Comparison of ENCODE assay signal across 7 cellular contexts in the genomic region with DNA sequence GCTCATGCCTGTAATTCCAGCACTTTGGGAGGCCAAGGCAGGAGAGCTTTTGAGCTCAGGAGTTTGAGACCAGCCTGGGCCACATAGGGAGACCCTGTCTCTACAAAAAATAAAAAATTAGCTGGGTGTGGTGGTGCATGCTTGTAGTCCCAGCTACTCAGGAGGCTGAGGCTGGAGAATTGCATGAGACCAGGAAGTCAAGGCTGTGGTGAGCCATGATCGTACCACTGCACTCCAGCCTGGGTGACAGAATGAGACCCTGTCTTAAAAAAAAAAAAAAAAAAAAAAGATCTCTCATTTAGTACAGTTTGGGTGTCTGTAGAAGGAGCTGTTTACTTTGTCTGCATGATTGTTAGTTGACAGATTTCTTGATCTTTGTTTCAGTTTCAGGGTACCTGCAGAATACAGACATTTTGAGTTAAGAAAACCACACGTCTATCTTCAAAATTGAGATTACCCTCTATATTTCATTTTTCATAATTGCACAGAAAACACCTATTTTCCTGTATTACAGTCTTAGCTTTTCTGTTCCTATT. TPM values are rescaled to one million over a fixed set of nuclear protein-coding genes. Genes with fewer than 3 reads are reported as not detected.
DNase-seq lines count a peak whose midpoint lies in the region; ATAC-seq and TF ChIP-seq lines count a peak whose summit lies in the region.
"Not testable (repeated sequence)": the region's sequence is repeated elsewhere in the genome, so short reads cannot be mapped to it uniquely, and the experiment has no call there.

No MANE protein-coding gene starts in this region.

- H4K20me1 ChIP-seq in MM.1S (ENCODE audit: insufficient read depth, low read length), result not testable (repeated sequence)

- not testable (repeated sequence) for BruUV-seq in A673 (replicated peaks; lab: Mats Ljungman, UMichigan)

- H3K9ac ChIP-seq in MM.1S (ENCODE audit: low read length), result peak overlapping the region; percentile 12; the same call in 1 of the 2 replicates

- H3K36me3 ChIP-seq in A673 (ENCODE audit: insufficient read depth, low read length, poor library complexity, severe bottlenecking); MM.1S (replicated peaks; ENCODE audit: insufficient read depth, low read length); naive thymus-derived CD4-positive, alpha-beta T cell (ENCODE audit: control insufficient read depth in 2 of 3, insufficient read depth in 3 of 3, low read length in 3 of 3): not testable (repeated sequence)

- peaks cover 15% of the 10 kb centered on the region for H3K27me3 Mint-ChIP-seq in T-helper 2 cell treated with Interferon-gamma antibody and Interleukin-4, amounts not matched to agents 5 μg/mL and 100 μg/mL, for 36 hours (ENCODE audit: low read depth)
- not testable (repeated sequence) for H3K27me3 Mint-ChIP-seq in activated CD8-positive, alpha-beta T cell treated with anti-CD3 and anti-CD28 coated beads for 36 hours; activated T-helper 2 cell treated with anti-CD3 and anti-CD28 coated beads, Interferon-gamma antibody, Interleukin-2, Interleukin-4, amounts not matched to agents 10 μg/mL and 5 μg/mL and 100 μg/mL, durations not matched to agents 14 hours and 24 hours and 36 hours (ENCODE audit: low read depth); naive thymus-derived CD4-positive, alpha-beta T cell

- not testable (repeated sequence) for DNase-seq in A673 (ENCODE audit: low spot score); T-helper 2 cell treated with Interferon-gamma antibody and Interleukin-4, amounts not matched to agents 5 μg/mL and 100 μg/mL, for 36 hours (ENCODE audit: low spot score); activated CD8-positive, alpha-beta T cell treated with anti-CD3 and anti-CD28 coated beads for 36 hours; activated T-helper 2 cell treated with anti-CD3 and anti-CD28 coated beads, Interferon-gamma antibody, Interleukin-2, Interleukin-4, amounts not matched to agents 10 μg/mL and 5 μg/mL and 100 μg/mL, durations not matched to agents 14 hours and 24 hours and 36 hours (ENCODE audit: low spot score); naive thymus-derived CD4-positive, alpha-beta T cell
- DNase-seq in GM12865 (ENCODE audit: low read depth) (peak; percentile 30), MM.1S (peak; percentile 86)

- peak overlapping the region; percentile 37 for H2AFZ ChIP-seq in MM.1S (ENCODE audit: low read length)

- H3K4me1 ChIP-seq in A673 (ENCODE audit: insufficient read depth, low read length, poor library complexity, severe bottlenecking), result peaks cover 13% of the 10 kb centered on the region
- peaks cover 26% of the 10 kb centered on the region for H3K4me1 ChIP-seq in MM.1S (ENCODE audit: low read length)
- H3K4me1 ChIP-seq in naive thymus-derived CD4-positive, alpha-beta T cell (ENCODE audit: control insufficient read depth in 2 of 2, insufficient read depth in 2 of 2, low read length in 2 of 2), result not testable (repeated sequence)

- H3K9me2 ChIP-seq in MM.1S (replicated peaks; ENCODE audit: insufficient read depth, low read length), result not testable (repeated sequence)

- peaks cover 39% of the 10 kb centered on the region for H3K36me3 Mint-ChIP-seq in T-helper 2 cell treated with Interferon-gamma antibody and Interleukin-4, amounts not matched to agents 5 μg/mL and 100 μg/mL, for 36 hours (ENCODE audit: low read depth)
- peaks cover 14% of the 10 kb centered on the region for H3K36me3 Mint-ChIP-seq in activated CD8-positive, alpha-beta T cell treated with anti-CD3 and anti-CD28 coated beads for 36 hours (ENCODE audit: low read depth)
- H3K36me3 Mint-ChIP-seq in activated T-helper 2 cell treated with anti-CD3 and anti-CD28 coated beads, Interferon-gamma antibody, Interleukin-2, Interleukin-4, amounts not matched to agents 10 μg/mL and 5 μg/mL and 100 μg/mL, durations not matched to agents 14 hours and 24 hours and 36 hours (ENCODE audit: low read depth), result peaks cover 34% of the 10 kb centered on the region
- H3K36me3 Mint-ChIP-seq in naive thymus-derived CD4-positive, alpha-beta T cell, result peaks cover 8 to 57% (median 35%) of the 10 kb centered on the region in 5 donors

- not testable (repeated sequence) for H3K4me3 ChIP-seq in A673 (ENCODE audit: low read depth, low read length, poor library complexity, severe bottlenecking); GM12865 (ENCODE audit: low read depth, low read length); naive thymus-derived CD4-positive, alpha-beta T cell (ENCODE audit: low read length)
- H3K4me3 ChIP-seq in MM.1S (ENCODE audit: low read length), result 0 out of 2 replicates have a peak overlapping the region, but pooled peaks have one; percentile 7

- CTCF ChIA-PET in A673 (lab: Charles Lee), result not testable (repeated sequence)
- CTCF ChIA-PET in activated CD8-positive, alpha-beta T cell treated with anti-CD3 and anti-CD28 coated beads for 36 hours (lab: Charles Lee), result interaction anchor here (1.0 to 2.0 kb wide), 6 partner anchors 8 to 207 kb away, joined by 3 to 7 read pairs (median 4); no protein-coding TSS in a partner anchor
- CTCF ChIA-PET in naive thymus-derived CD4-positive, alpha-beta T cell (lab: Charles Lee), result interaction anchor here (0.6 to 0.7 kb wide), 4 partner anchors 78 to 461 kb away, joined by 3 read pairs; no protein-coding TSS in a partner anchor

- TF ChIP-seq CTCF in A673 (conservative IDR thresholded peaks at IDR 0.05; ENCODE audit: low read depth, low read length); GM12865 (IDR thresholded peaks at IDR 0.05; ENCODE audit: insufficient read depth, low read depth, low read length, missing control alignments); activated CD8-positive, alpha-beta T cell treated with anti-CD3 and anti-CD28 coated beads for 36 hours (IDR thresholded peaks at IDR 0.05): not testable (repeated sequence)
- TF ChIP-seq CTCF in MM.1S (IDR thresholded peaks at IDR 0.05; ENCODE audit: low read length), result peak; percentile 25

- peak overlapping the region; percentile 54 for H3K4me3 Mint-ChIP-seq in T-helper 2 cell treated with Interferon-gamma antibody and Interleukin-4, amounts not matched to agents 5 μg/mL and 100 μg/mL, for 36 hours
- H3K4me3 Mint-ChIP-seq in activated CD8-positive, alpha-beta T cell treated with anti-CD3 and anti-CD28 coated beads for 36 hours, result not testable (repeated sequence)
- H3K4me3 Mint-ChIP-seq in activated T-helper 2 cell treated with anti-CD3 and anti-CD28 coated beads, Interferon-gamma antibody, Interleukin-2, Interleukin-4, amounts not matched to agents 10 μg/mL and 5 μg/mL and 100 μg/mL, durations not matched to agents 14 hours and 24 hours and 36 hours (ENCODE audit: low read depth), result peak overlapping the region; percentile 33
- H3K4me3 Mint-ChIP-seq in naive thymus-derived CD4-positive, alpha-beta T cell, result peak overlapping the region in 1 of 10 donors; percentile 58

- H3F3A ChIP-seq in MM.1S (ENCODE audit: insufficient read depth, low read length), result not testable (repeated sequence)

- intact Hi-C loops in A673 (cut with micrococcal nuclease; ENCODE audit: unreplicated experiment); activated CD8-positive, alpha-beta T cell treated with anti-CD3 and anti-CD28 coated beads for 36 hours (cut with micrococcal nuclease): not testable (repeated sequence)
- intact Hi-C loops in activated T-helper 2 cell treated with anti-CD3 and anti-CD28 coated beads, Interferon-gamma antibody, Interleukin-2, Interleukin-4, amounts not matched to agents 10 μg/mL and 5 μg/mL and 100 μg/mL, durations not matched to agents 14 hours and 24 hours and 36 hours (cut with micrococcal nuclease), result loop anchor here (1.0 kb wide), 1 partner anchor 8 kb away; no protein-coding TSS in a partner anchor
- intact Hi-C loops in naive thymus-derived CD4-positive, alpha-beta T cell (cut with micrococcal nuclease), result loop anchor here in 1 of 2 donors (1.0 kb wide), 3 partner anchors 8 to 27 kb away; no protein-coding TSS in a partner anchor

- H3K9me3 Mint-ChIP-seq in T-helper 2 cell treated with Interferon-gamma antibody and Interleukin-4, amounts not matched to agents 5 μg/mL and 100 μg/mL, for 36 hours; activated CD8-positive, alpha-beta T cell treated with anti-CD3 and anti-CD28 coated beads for 36 hours; activated T-helper 2 cell treated with anti-CD3 and anti-CD28 coated beads, Interferon-gamma antibody, Interleukin-2, Interleukin-4, amounts not matched to agents 10 μg/mL and 5 μg/mL and 100 μg/mL, durations not matched to agents 14 hours and 24 hours and 36 hours; naive thymus-derived CD4-positive, alpha-beta T cell: not testable (repeated sequence)

- not testable (repeated sequence) for H3K27me3 ChIP-seq in A673 (replicated peaks; ENCODE audit: insufficient read depth, low read depth, low read length, poor library complexity); MM.1S (replicated peaks; ENCODE audit: insufficient read depth, low read length); naive thymus-derived CD4-positive, alpha-beta T cell (ENCODE audit: control insufficient read depth in 2 of 2, insufficient read depth in 2 of 2, low read length in 2 of 2)

- peak overlapping the region; percentile 50 for H3K4me2 ChIP-seq in MM.1S (ENCODE audit: low read depth, low read length)

- H3K79me2 ChIP-seq in MM.1S (ENCODE audit: low read length), result not testable (repeated sequence)

- peaks cover 40% of the 10 kb centered on the region for H3K4me1 Mint-ChIP-seq in T-helper 2 cell treated with Interferon-gamma antibody and Interleukin-4, amounts not matched to agents 5 μg/mL and 100 μg/mL, for 36 hours (ENCODE audit: low read depth)
- H3K4me1 Mint-ChIP-seq in activated CD8-positive, alpha-beta T cell treated with anti-CD3 and anti-CD28 coated beads for 36 hours (ENCODE audit: low read depth), result peaks cover 16% of the 10 kb centered on the region
- peaks cover 27% of the 10 kb centered on the region for H3K4me1 Mint-ChIP-seq in activated T-helper 2 cell treated with anti-CD3 and anti-CD28 coated beads, Interferon-gamma antibody, Interleukin-2, Interleukin-4, amounts not matched to agents 10 μg/mL and 5 μg/mL and 100 μg/mL, durations not matched to agents 14 hours and 24 hours and 36 hours (ENCODE audit: low read depth)
- peaks cover 0 to 34% (median 10%) of the 10 kb centered on the region in 7 donors for H3K4me1 Mint-ChIP-seq in naive thymus-derived CD4-positive, alpha-beta T cell

- not testable (repeated sequence) for H3K9me3 ChIP-seq in A673 (ENCODE audit: low read depth, low read length, poor library complexity, severe bottlenecking); MM.1S (replicated peaks; ENCODE audit: insufficient read depth, low read length); naive thymus-derived CD4-positive, alpha-beta T cell (ENCODE audit: control insufficient read depth in 2 of 3, low read length in 3 of 3)

- H3K27ac Mint-ChIP-seq in T-helper 2 cell treated with Interferon-gamma antibody and Interleukin-4, amounts not matched to agents 5 μg/mL and 100 μg/mL, for 36 hours, result peak overlapping the region; percentile 76
- not testable (repeated sequence) for H3K27ac Mint-ChIP-seq in activated CD8-positive, alpha-beta T cell treated with anti-CD3 and anti-CD28 coated beads for 36 hours
- H3K27ac Mint-ChIP-seq in activated T-helper 2 cell treated with anti-CD3 and anti-CD28 coated beads, Interferon-gamma antibody, Interleukin-2, Interleukin-4, amounts not matched to agents 10 μg/mL and 5 μg/mL and 100 μg/mL, durations not matched to agents 14 hours and 24 hours and 36 hours, result peak overlapping the region; percentile 67
- H3K27ac Mint-ChIP-seq in naive thymus-derived CD4-positive, alpha-beta T cell, result peak overlapping the region in 2 of 9 donors; percentile 37 to 82

- POLR2A ChIA-PET in A673 (lab: Charles Lee; ENCODE audit: low non-redundant PET), result not testable (repeated sequence)
- POLR2A ChIA-PET in activated CD8-positive, alpha-beta T cell treated with anti-CD3 and anti-CD28 coated beads for 36 hours (lab: Charles Lee), result interaction anchor here (0.6 kb wide), 1 partner anchor 144 kb away, joined by 3 read pairs; no protein-coding TSS in a partner anchor
- POLR2A ChIA-PET in naive thymus-derived CD4-positive, alpha-beta T cell (lab: Charles Lee), result interaction anchor here (1.0 kb wide), 1 partner anchor 18 kb away, joined by 3 read pairs; a partner anchor contains a TSS

- H3K27ac ChIP-seq in A673 (ENCODE audit: low read depth, low read length, poor library complexity, severe bottlenecking) (peak overlapping the region; percentile 47), MM.1S (ENCODE audit: low read length) (peak overlapping the region; percentile 50; the same call in 1 of the 2 replicates)
- not testable (repeated sequence) for H3K27ac ChIP-seq in naive thymus-derived CD4-positive, alpha-beta T cell (ENCODE audit: low read depth, low read length)

- peak; percentile 42 for ATAC-seq in activated CD8-positive, alpha-beta T cell treated with anti-CD3 and anti-CD28 coated beads for 36 hours
- ATAC-seq in naive thymus-derived CD4-positive, alpha-beta T cell, result peak; percentile 20

RNA-seq across cellular contexts. Expression of a gene that starts 17.6 kb away (rescaled TPM):
- 12.0 and 12.6 TPM in 2 replicates for total RNA-seq in A673 (2021)
- 1 to 10 TPM; 2.7 to 4.6 TPM for total RNA-seq in activated CD8-positive, alpha-beta T cell treated with anti-CD3 and anti-CD28 coated beads for 36 hours
- total RNA-seq in activated T-helper 2 cell treated with anti-CD3 and anti-CD28 coated beads, Interferon-gamma antibody, Interleukin-2, Interleukin-4, amounts not matched to agents 10 μg/mL and 5 μg/mL and 100 μg/mL, durations not matched to agents 14 hours and 24 hours and 36 hours, result 1.9 and 2.7 TPM in 2 replicates
- total RNA-seq in naive thymus-derived CD4-positive, alpha-beta T cell, result 10 to 100 TPM in 2 of 5 experiments, 1 to 10 TPM in 3; 6.2 to 12.7 (median 7.9) TPM
- 1 to 10 TPM; 3.6 to 5.4 TPM for polyA plus RNA-seq in naive thymus-derived CD4-positive, alpha-beta T cell
